Comparison of ENCODE assay signal across 25 cellular contexts in genomic region chr17:19763416-19763815, GRCh38. TPM values are rescaled to one million over a fixed set of nuclear protein-coding genes. Genes with fewer than 3 reads are reported as not detected.
DNase-seq lines count a peak whose midpoint lies in the region; ATAC-seq, FAIRE-seq and TF ChIP-seq lines count a peak whose summit lies in the region.
"Had no signal": no experiment of that assay in that cellular context is flagged by ENCODE, and none has a peak within 500 bp of the region (broad histone marks: within the 10 kb centered on the region; RNA-seq: fewer than 3 reads in every experiment).

No MANE protein-coding gene starts in this region.

- H3K36me3 Mint-ChIP-seq in activated naive CD4-positive, alpha-beta T cell treated with anti-CD3 and anti-CD28 coated beads, Interleukin-2, amount 10 ng/mL, durations not matched to agents 7 days and 5 days, result no peaks in the 10 kb centered on the region
- H3K36me3 Mint-ChIP-seq: CD4-positive, alpha-beta memory T cell had no signal

- ATAC-seq in heart right ventricle (no peak), IMR-90 (ENCODE audit: low read depth) (no peak)
- ATAC-seq: HCT116 had no signal

- H3K27me3 Mint-ChIP-seq in activated naive CD4-positive, alpha-beta T cell treated with anti-CD3 and anti-CD28 coated beads, Interleukin-2, amount 10 ng/mL, durations not matched to agents 7 days and 5 days, result peaks cover 38% of the 10 kb centered on the region

- H3K9me3 Mint-ChIP-seq in activated naive CD4-positive, alpha-beta T cell treated with anti-CD3 and anti-CD28 coated beads, Interleukin-2, amount 10 ng/mL, durations not matched to agents 7 days and 5 days, result no peaks in the 10 kb centered on the region
- H3K9me3 Mint-ChIP-seq: CD4-positive, alpha-beta memory T cell; H9 had no signal

- in situ Hi-C loops in IMR-90 (cut with MboI; ENCODE audit: low sequenced_read_pairs), result loop anchor here (5.0 kb wide), 2 partner anchors 241 to 401 kb away; partner anchors contain the start of gene B9D1

- H3K9me3 ChIP-seq in heart right ventricle (no peaks in the 10 kb centered on the region), IMR-90 (ENCODE audit: control insufficient read depth, insufficient read depth, low read length) (0 out of 2 replicates have a peak, but pooled peaks cover 2% of the 10 kb centered on the region), trophoblast cell (ENCODE audit: insufficient read depth, low read depth, low read length) (no peaks in the 10 kb centered on the region), BE2C (no peaks in the 10 kb centered on the region)
- H3K9me3 ChIP-seq: A549 had no signal

- H3K9me1 ChIP-seq in IMR-90 (ENCODE audit: insufficient read depth, low read length), result no peaks in the 10 kb centered on the region

- H3K23ac ChIP-seq in IMR-90 (ENCODE audit: low read depth, low read length) (no peak overlapping the region), trophoblast cell (ENCODE audit: low read length) (no peak overlapping the region)

- peak; percentile 20 for FAIRE-seq in urothelium cell line (lab: Jason Lieb, UNC)
- FAIRE-seq: A549, GM12891 had no signal

- 94% methylated on average over 2 of the region's 2 CpGs for WGBS in heart right ventricle, 2 donors
- no CpG with 5 or more reads among the region's 2 CpGs for WGBS in IMR-90 (ENCODE audit: extremely low coverage in 2 of 2, insufficient read length in 1 of 2), 2 experiments
- no CpG with 5 or more reads among the region's 2 CpGs for WGBS in trophoblast cell (ENCODE audit: extremely low coverage, insufficient coverage, insufficient read length)

- peak overlapping the region; percentile 28 for H2AK9ac ChIP-seq in IMR-90 (replicated peaks; ENCODE audit: low read depth, low read length, poor library complexity)

- TF ChIP-seq RAD21 in IMR-90 (IDR thresholded peaks at IDR 0.05; ENCODE audit: low read length), result no peak

- H3K36me3 ChIP-seq in heart right ventricle, result no peaks in the 10 kb centered on the region
- H3K36me3 ChIP-seq in IMR-90 (ENCODE audit: control insufficient read depth, insufficient read depth, low read length), result no peaks in the 10 kb centered on the region
- no peaks in the 10 kb centered on the region for H3K36me3 ChIP-seq in trophoblast cell (ENCODE audit: control insufficient read depth in 1 of 2, insufficient read depth in 2 of 2, low read length in 2 of 2)
- no peaks in the 10 kb centered on the region for H3K36me3 ChIP-seq in BE2C

- H2BK12ac ChIP-seq in trophoblast cell (ENCODE audit: low read length), result no peak overlapping the region

- H3K4me3 Mint-ChIP-seq in activated naive CD4-positive, alpha-beta T cell treated with anti-CD3 and anti-CD28 coated beads, Interleukin-2, amount 10 ng/mL, durations not matched to agents 7 days and 5 days, result no peak overlapping the region
- H3K4me3 Mint-ChIP-seq: CD4-positive, alpha-beta memory T cell had no signal

- H3K4me3 ChIP-seq in heart right ventricle (no peak overlapping the region), IMR-90 (ENCODE audit: insufficient read depth, low read depth, low read length) (no peak overlapping the region), trophoblast cell (ENCODE audit: low read depth, low read length) (no peak overlapping the region), BE2C (ENCODE audit: low read depth, low read length) (no peak overlapping the region)
- H3K4me3 ChIP-seq: A549 had no signal

- H3K14ac ChIP-seq in IMR-90 (replicated peaks; ENCODE audit: low read depth, low read length), result no peak overlapping the region
- H3K14ac ChIP-seq in trophoblast cell (ENCODE audit: low read length), result no peak overlapping the region

- H3K9ac ChIP-seq in IMR-90 (ENCODE audit: low read depth, low read length) (no peak overlapping the region), trophoblast cell (ENCODE audit: low read length) (peak overlapping the region; percentile 28)

- intact Hi-C loops in cardiac septum (cut with DNase I) (loop anchor here (5.0 kb wide), 1 partner anchor 61 kb away; no protein-coding TSS in a partner anchor), heart right ventricle (cut with DNase I) (loop anchor here in 5 of 10 donors (5.0 to 10.0 kb wide), 6 partner anchors 59 to 401 kb away; partner anchors contain the start of genes B9D1 (in 3 of the 5) and ALDH3A2 (in 2 of the 5)), IMR-90 (cut with micrococcal nuclease) (loop anchor here (2.0 to 5.0 kb wide), 2 partner anchors 115 to 386 kb away; partner anchors contain the start of genes ALDH3A2 and MAPK7)

- H4K5ac ChIP-seq in IMR-90 (ENCODE audit: low read depth, low read length), result no peak overlapping the region

- H2BK15ac ChIP-seq in IMR-90 (ENCODE audit: low read depth, low read length), result no peak overlapping the region

- no peaks in the 10 kb centered on the region for H3K79me1 ChIP-seq in IMR-90 (ENCODE audit: low read depth in 1 of 2, low read length in 2 of 2)
- H3K79me1 ChIP-seq in trophoblast cell (ENCODE audit: low read length), result no peaks in the 10 kb centered on the region

- no peak overlapping the region for H2BK20ac ChIP-seq in IMR-90 (ENCODE audit: low read depth, low read length)

- dilution Hi-C loops in IMR-90 (cut with HindIII; ENCODE audit: low sequenced_read_pairs, unreplicated experiment), result no loop called here

- no peak overlapping the region for H2BK120ac ChIP-seq in IMR-90 (ENCODE audit: low read depth, low read length)
- no peak overlapping the region for H2BK120ac ChIP-seq in trophoblast cell (ENCODE audit: insufficient read depth, low read length, poor library complexity)

- H3K56ac ChIP-seq in IMR-90 (ENCODE audit: extremely low read depth, insufficient read depth, low read length), result no peak overlapping the region

- H4K20me1 ChIP-seq in IMR-90 (ENCODE audit: insufficient read depth, low read length), result no peaks in the 10 kb centered on the region

- no peak overlapping the region for H2AK5ac ChIP-seq in IMR-90 (ENCODE audit: low read depth, low read length)
- no peak overlapping the region for H2AK5ac ChIP-seq in trophoblast cell (ENCODE audit: low read length)

- no peak for TF ChIP-seq POLR2A in IMR-90 (IDR thresholded peaks at IDR 0.05; ENCODE audit: low read depth, low read length)

- TF ChIP-seq CTCF in heart right ventricle (IDR thresholded peaks at IDR 0.05) (no peak), IMR-90 (conservative IDR thresholded peaks at IDR 0.05; ENCODE audit: low read depth, low read length) (no peak), BE2C (IDR thresholded peaks at IDR 0.05; ENCODE audit: low read depth, low read length) (no peak)

- H4K12ac ChIP-seq in trophoblast cell (ENCODE audit: low read depth, low read length), result no peak overlapping the region

- POLR2A ChIA-PET in IMR-90 (lab: Charles Lee; ENCODE audit: unreplicated experiment), result no interaction called here

- no peak overlapping the region for H3K4me2 ChIP-seq in IMR-90 (ENCODE audit: low read depth, low read length)
- no peak overlapping the region for H3K4me2 ChIP-seq in trophoblast cell (ENCODE audit: low read length)

- CTCF ChIA-PET in IMR-90 (lab: Yijun Ruan, JAX), result interaction anchor here (0.5 to 2.1 kb wide), 6 partner anchors 115 to 400 kb away, joined by 3 to 15 read pairs (median 6); partner anchors contain the start of gene ALDH3A2
- CTCF ChIA-PET in activated naive CD4-positive, alpha-beta T cell treated with anti-CD3 and anti-CD28 coated beads, Interleukin-2, amount 10 ng/mL, durations not matched to agents 7 days and 5 days (lab: Charles Lee), result interaction anchor here (0.8 to 5.6 kb wide), 13 partner anchors 8 to 401 kb away, joined by 3 to 46 read pairs (median 8); partner anchors contain the start of genes ALDH3A2 and B9D1

- H3K27ac ChIP-seq in heart right ventricle, result no peak overlapping the region
- no peak overlapping the region for H3K27ac ChIP-seq in IMR-90 (ENCODE audit: insufficient read depth, low read length)
- no peak overlapping the region for H3K27ac ChIP-seq in trophoblast cell (ENCODE audit: low read depth, low read length)

- H2AFZ ChIP-seq in IMR-90 (replicated peaks; ENCODE audit: low read length, poor library complexity) (peak overlapping the region; percentile 35), trophoblast cell (ENCODE audit: insufficient read depth, low read length, poor library complexity) (no peak overlapping the region)

- no peaks in the 10 kb centered on the region for H3K79me2 ChIP-seq in trophoblast cell (ENCODE audit: control insufficient read depth, insufficient read depth, low read length, poor library complexity)

- H2BK5ac ChIP-seq in IMR-90 (ENCODE audit: low read depth, low read length, poor library complexity, severe bottlenecking) (no peak overlapping the region), trophoblast cell (ENCODE audit: low read depth, low read length, poor library complexity) (no peak overlapping the region)

- H3K27ac Mint-ChIP-seq in activated naive CD4-positive, alpha-beta T cell treated with anti-CD3 and anti-CD28 coated beads, Interleukin-2, amount 10 ng/mL, durations not matched to agents 7 days and 5 days, result no peak overlapping the region
- H3K27ac Mint-ChIP-seq: H9 had no signal

- BruUV-seq in IMR-90 (replicated peaks; lab: Mats Ljungman, UMichigan), result no TSS peak

- no peak overlapping the region for H3K4ac ChIP-seq in IMR-90 (ENCODE audit: low read depth, low read length)
- no peak overlapping the region for H3K4ac ChIP-seq in trophoblast cell (ENCODE audit: low read depth, low read length)

- no peak overlapping the region for H4K8ac ChIP-seq in IMR-90 (ENCODE audit: low read depth in 2 of 2, low read length in 2 of 2)
- H4K8ac ChIP-seq in trophoblast cell (ENCODE audit: low read depth, low read length), result no peak overlapping the region

- peak; percentile 41 for DNase-seq in cardiac septum (ENCODE audit: low spot score)
- DNase-seq in heart right ventricle, result no peak
- no peak for DNase-seq in IMR-90
- no peak for DNase-seq in trophoblast cell
- DNase-seq in urothelium cell line (ENCODE audit: low spot score), result no peak
- no peak for DNase-seq in activated naive CD4-positive, alpha-beta T cell treated with anti-CD3 and anti-CD28 coated beads, Interleukin-2, amount 10 ng/mL, durations not matched to agents 7 days and 5 days
- DNase-seq in BE2C, result no peak
- DNase-seq: 8988T; ACHN; AML-193; C1 segment of cervical spinal cord; Calu3; CD4-positive, alpha-beta memory T cell; COR-L47; DMS53; DMS79 treated with DMSO at 0.1 percent for 48 hours; GF-D8; GOT3; H9 had no signal

- H3K4me1 Mint-ChIP-seq in activated naive CD4-positive, alpha-beta T cell treated with anti-CD3 and anti-CD28 coated beads, Interleukin-2, amount 10 ng/mL, durations not matched to agents 7 days and 5 days, result peaks cover 21% of the 10 kb centered on the region

- H3K27me3 ChIP-seq in heart right ventricle (peaks cover 0 to under 1% (median 0%) of the 10 kb centered on the region in 7 donors), IMR-90 (ENCODE audit: control insufficient read depth, insufficient read depth, low read length) (peaks cover 34% of the 10 kb centered on the region), trophoblast cell (ENCODE audit: insufficient read depth, low read length) (no peaks in the 10 kb centered on the region), BE2C (no peaks in the 10 kb centered on the region)

- H3K4me1 ChIP-seq in heart right ventricle (peaks cover 0 to 11% (median 0%) of the 10 kb centered on the region in 9 donors), IMR-90 (ENCODE audit: control insufficient read depth, insufficient read depth, low read length) (no peaks in the 10 kb centered on the region), trophoblast cell (ENCODE audit: control insufficient read depth in 1 of 2, insufficient read depth in 2 of 2, low read length in 2 of 2) (no peaks in the 10 kb centered on the region), BE2C (no peaks in the 10 kb centered on the region)

- H4K91ac ChIP-seq in IMR-90 (ENCODE audit: insufficient read depth, low read depth, low read length) (no peak overlapping the region), trophoblast cell (ENCODE audit: low read depth, low read length) (no peak overlapping the region)

- H3K18ac ChIP-seq in IMR-90 (ENCODE audit: low read depth, low read length), result no peak overlapping the region
- no peak overlapping the region for H3K18ac ChIP-seq in trophoblast cell (ENCODE audit: low read length)

RNA-seq across cellular contexts. Expression of gene ALDH3A1, which starts 15.3 kb away (rescaled TPM):
- total RNA-seq in cardiac septum, result 0.24 TPM
- 1 to 10 TPM in 1 of 10 donors, under 1 TPM in 2, not detected in 7; 0.41 to 1.5 (median 0.48) TPM for total RNA-seq in heart right ventricle
- under 1 TPM in 1 of 2 donors, not detected in 1; 0.12 TPM for polyA plus RNA-seq in heart right ventricle
- total RNA-seq in IMR-90 (2012; rRNA removed), result not detected in 2 replicates
- polyA plus RNA-seq in IMR-90 (2012; rRNA removed), result not detected in 2 replicates
- not detected in 2 replicates for polyA plus RNA-seq in IMR-90 (2012; cell fraction: cytosol; rRNA removed)
- not detected in 2 replicates for polyA plus RNA-seq in IMR-90 (2012; cell fraction: nucleus; rRNA removed; ENCODE audit: low replicate concordance)
- polyA plus RNA-seq in trophoblast cell (2013), result 0.03 TPM in 1 of 2 replicates, not detected in the other
- polyA plus RNA-seq in BE2C (2012; ENCODE audit: insufficient read depth, insufficient read length, low read depth), result 0.76 TPM
- total RNA-seq: CD4-positive, alpha-beta memory T cell; Daoy; G401 had no signal
- polyA plus RNA-seq: CD4-positive, alpha-beta memory T cell had no signal

RNA-seq across cellular contexts. Expression of gene SLC47A2, which starts 47.0 kb away (rescaled TPM):
- not detected for total RNA-seq in cardiac septum
- total RNA-seq in heart right ventricle, result under 1 TPM in 1 of 10 donors, not detected in 9; 0.21 TPM
- polyA plus RNA-seq in heart right ventricle, result not detected
- total RNA-seq in IMR-90 (2012; rRNA removed), result not detected in 2 replicates
- polyA plus RNA-seq in IMR-90 (2012; rRNA removed), result not detected in 2 replicates
- not detected in 2 replicates for polyA plus RNA-seq in IMR-90 (2012; cell fraction: cytosol; rRNA removed)
- not detected in 2 replicates for polyA plus RNA-seq in IMR-90 (2012; cell fraction: nucleus; rRNA removed; ENCODE audit: low replicate concordance)
- not detected in 2 replicates for polyA plus RNA-seq in trophoblast cell (2013)
- polyA plus RNA-seq in BE2C (2012; ENCODE audit: insufficient read depth, insufficient read length, low read depth), result 0.37 TPM
- total RNA-seq: Calu3; CD4-positive, alpha-beta memory T cell; Daoy; G401; H9 had no signal
- polyA plus RNA-seq: BJ; CD4-positive, alpha-beta memory T cell had no signal
